In genomic region chr1:226424228-226425003, GRCh38 we compare ENCODE assay signal across 8 cellular contexts. TPM values are rescaled to one million over a fixed set of nuclear protein-coding genes. Genes with fewer than 3 reads are reported as not detected.
DNase-seq lines count a peak whose midpoint lies in the region; ATAC-seq and TF ChIP-seq lines count a peak whose summit lies in the region.

No MANE protein-coding gene starts in this region.

- TF ChIP-seq POLR2A in uterus (IDR thresholded peaks at IDR 0.05): no peak

- in situ Hi-C loops in brain microvascular endothelial cell (cut with HindIII; ENCODE audit: low pct_ligation_motif_present, low sequenced_read_pairs): no loop called here

- no peaks in the 10 kb centered on the region for H4K20me1 ChIP-seq in DOHH2 (ENCODE audit: control insufficient read depth, insufficient read depth, low read depth, low read length)

- peak overlapping the region; percentile 87 for H3K4me2 ChIP-seq in DOHH2 (ENCODE audit: low read length)

- H3K27ac ChIP-seq in DOHH2 (ENCODE audit: low read depth, low read length) (peak overlapping the region; percentile 85), brain microvascular endothelial cell (no peak overlapping the region), uterus (no peak overlapping the region)

- peak overlapping the region; percentile 68 for H3K4me3 ChIP-seq in DOHH2 (ENCODE audit: low read length)
- no peak overlapping the region for H3K4me3 ChIP-seq in HFF-Myc (replicated peaks; ENCODE audit: low read depth, low read length)
- H3K4me3 ChIP-seq in brain microvascular endothelial cell (ENCODE audit: low read depth, low read length): no peak overlapping the region
- no peak overlapping the region for H3K4me3 ChIP-seq in uterus

- H3K27me3 ChIP-seq in DOHH2 (ENCODE audit: control insufficient read depth, low read length) (no peaks in the 10 kb centered on the region), brain microvascular endothelial cell (replicated peaks) (no peaks in the 10 kb centered on the region), uterus (no peaks in the 10 kb centered on the region)

- H3F3A ChIP-seq in DOHH2 (ENCODE audit: control insufficient read depth, insufficient read depth): peaks cover 14% of the 10 kb centered on the region

- DNase-seq in HFF-Myc (ENCODE audit: extremely low read depth, low read depth) (no peak), NCI-H748 (lab: John Stamatoyannopoulos, UW; ENCODE audit: unreplicated experiment) (peak; percentile 47), brain microvascular endothelial cell (no peak), left kidney (ENCODE audit: low read depth, low spot score) (peak; percentile 94), uterus (no peak), OCI-M2 (lab: John Stamatoyannopoulos, UW; ENCODE audit: unreplicated experiment) (no peak)

- H3K36me3 ChIP-seq in DOHH2 (ENCODE audit: control insufficient read depth, low read length) (no peaks in the 10 kb centered on the region), brain microvascular endothelial cell (replicated peaks) (no peaks in the 10 kb centered on the region), uterus (no peaks in the 10 kb centered on the region)

- TF ChIP-seq CTCF in DOHH2 (IDR thresholded peaks at IDR 0.05; ENCODE audit: low read depth, low read length, poor library complexity, severe bottlenecking) (peak; percentile 84), HFF-Myc (IDR thresholded peaks at IDR 0.05; ENCODE audit: low read depth, low read length, missing control alignments) (peak; percentile 46), brain microvascular endothelial cell (IDR thresholded peaks at IDR 0.05; ENCODE audit: low read depth, low read length, missing control alignments) (peak; percentile 62), uterus (IDR thresholded peaks at IDR 0.05) (peak in 3 of 4 experiments; percentile 54 to 74 (median 56))

- intact Hi-C loops in uterus (cut with DNase I; ENCODE audit: low total_unique reads): no loop called here

- H3K79me2 ChIP-seq in DOHH2 (ENCODE audit: control insufficient read depth, low read length): no peaks in the 10 kb centered on the region

- no peak for ATAC-seq in GM19452 (IDR thresholded peaks at IDR 0.05; ENCODE audit: unreplicated experiment)

- H3K9me3 ChIP-seq in DOHH2 (ENCODE audit: control insufficient read depth, insufficient read depth, low read length) (no peaks in the 10 kb centered on the region), uterus (no peaks in the 10 kb centered on the region)

- no peaks in the 10 kb centered on the region for H3K9me2 ChIP-seq in DOHH2 (replicated peaks; ENCODE audit: control insufficient read depth, low read length)

- H3K4me1 ChIP-seq in DOHH2 (ENCODE audit: control insufficient read depth, low read length) (peaks cover 55% of the 10 kb centered on the region), uterus (no peaks in the 10 kb centered on the region)

RNA-seq across cellular contexts. Expression of gene PARP1, which starts 16.5 kb away (rescaled TPM):
- total RNA-seq in uterus: 100 to 1,000 TPM in 1 of 4 donors, 10 to 100 TPM in 3; 17.1 to 147 (median 33.8) TPM

Comparison
In these comparisons a context has a peak if more than half of its experiments do, and no peak if none do; other contexts are left out.
1. DNase-seq: peak in NCI-H748 (single experiment) and left kidney (single experiment); none in HFF-Myc (single experiment), brain microvascular endothelial cell (single experiment), uterus (0 of 2) and OCI-M2 (single experiment).
2. Peak in every context shown above with its lines, with median percentiles within 50 percentile points of each other: CTCF ChIP-seq.